Comparison of ENCODE assay signal across 24 cellular contexts in genomic region chr10:25114036-25114411, GRCh38.
DNase-seq lines count a peak whose midpoint lies in the region; TF ChIP-seq lines count a peak whose summit lies in the region.
"Had no signal": no experiment of that assay in that cellular context is flagged by ENCODE, and none has a peak within 500 bp of the region (broad histone marks: within the 10 kb centered on the region; RNA-seq: fewer than 3 reads in every experiment).

No MANE protein-coding gene starts in this region.

- no peaks in the 10 kb centered on the region for H3K9me3 Mint-ChIP-seq in Calu3 (ENCODE audit: low read depth, unreplicated experiment)
- peaks cover 0 to 5% (median 0%) of the 10 kb centered on the region in 5 experiments for H3K9me3 Mint-ChIP-seq in brain
- H3K9me3 Mint-ChIP-seq in neural progenitor cell, result no peaks in the 10 kb centered on the region
- H3K9me3 Mint-ChIP-seq: CD4-positive, alpha-beta T cell had no signal

- H3K27ac ChIP-seq in PC-9 (no peak overlapping the region), neural progenitor cell (no peak overlapping the region)
- H3K27ac ChIP-seq: 22Rv1; A549; BLaER1 treated with 17β-estradiol and CSF1 and Interleukin-3, amounts not matched to agents 10 nM and 100 nM; GM23248 had no signal

- H3K27me3 Mint-ChIP-seq in Calu3 (ENCODE audit: unreplicated experiment), result no peaks in the 10 kb centered on the region
- peaks cover 2% of the 10 kb centered on the region for H3K27me3 Mint-ChIP-seq in brain
- H3K27me3 Mint-ChIP-seq in neural progenitor cell (ENCODE audit: insufficient read depth, low read depth), result peaks cover 5% of the 10 kb centered on the region

- no peaks in the 10 kb centered on the region for H3K9me2 ChIP-seq in PC-9 (ENCODE audit: insufficient read depth)

- H3K79me2 ChIP-seq in PC-9 (ENCODE audit: low read depth), result no peaks in the 10 kb centered on the region
- H3K79me2 ChIP-seq in neural progenitor cell (ENCODE audit: low read depth), result no peaks in the 10 kb centered on the region

- peak overlapping the region; percentile 68 for H3K4me2 ChIP-seq in PC-9
- H3K4me2 ChIP-seq in neural progenitor cell, result peak overlapping the region; percentile 21
- H3K4me2 ChIP-seq: BLaER1 treated with 17β-estradiol and CSF1 and Interleukin-3, amounts not matched to agents 10 nM and 100 nM had no signal

- H4K20me1 ChIP-seq in PC-9 (ENCODE audit: insufficient read depth) (no peaks in the 10 kb centered on the region), neural progenitor cell (ENCODE audit: low read depth) (no peaks in the 10 kb centered on the region)
- H4K20me1 ChIP-seq: BLaER1 treated with 17β-estradiol and CSF1 and Interleukin-3, amounts not matched to agents 10 nM and 100 nM had no signal

- H3F3A ChIP-seq in PC-9 (ENCODE audit: insufficient read depth, low read depth), result no peaks in the 10 kb centered on the region; the same call in 1 of the 2 replicates
- H3F3A ChIP-seq in neural progenitor cell (ENCODE audit: low read depth), result peaks cover 11% of the 10 kb centered on the region

- TF ChIP-seq CTCF in Calu3 (IDR thresholded peaks at IDR 0.05; ENCODE audit: unreplicated experiment) (no peak), PC-9 (conservative IDR thresholded peaks at IDR 0.05) (no peak), brain (conservative IDR thresholded peaks at IDR 0.05) (no peak), neural progenitor cell (IDR thresholded peaks at IDR 0.05) (no peak)

- H3K9me3 ChIP-seq in PC-9 (ENCODE audit: insufficient read depth, low read depth) (no peaks in the 10 kb centered on the region), neural progenitor cell (ENCODE audit: low read depth) (no peaks in the 10 kb centered on the region)
- H3K9me3 ChIP-seq: A549; BE2C; BLaER1 treated with 17β-estradiol and CSF1 and Interleukin-3, amounts not matched to agents 10 nM and 100 nM; Caco-2 had no signal

- CTCF ChIA-PET in Calu3 (lab: Charles Lee) (interaction anchor here (1.2 to 3.1 kb wide), 4 partner anchors 11 to 589 kb away, joined by 4 to 43 read pairs (median 4); no protein-coding TSS in a partner anchor), PC-9 (lab: Charles Lee) (interaction anchor here (0.6 kb wide), 1 partner anchor 1129 kb away, joined by 3 read pairs; no protein-coding TSS in a partner anchor)

- H3K4me1 ChIP-seq in PC-9 (replicated peaks; ENCODE audit: insufficient read depth) (peaks cover 14% of the 10 kb centered on the region), neural progenitor cell (no peaks in the 10 kb centered on the region)
- H3K4me1 ChIP-seq: A549; BE2C; BLaER1 treated with 17β-estradiol and CSF1 and Interleukin-3, amounts not matched to agents 10 nM and 100 nM had no signal

- peaks cover 26% of the 10 kb centered on the region for H3K4me1 Mint-ChIP-seq in Calu3 (ENCODE audit: low read depth, unreplicated experiment)
- H3K4me1 Mint-ChIP-seq in brain, result peaks cover 16% of the 10 kb centered on the region
- peaks cover 29% of the 10 kb centered on the region for H3K4me1 Mint-ChIP-seq in neural progenitor cell
- H3K4me1 Mint-ChIP-seq: CD14-positive monocyte had no signal

- peak overlapping the region; percentile 59 for H3K27ac Mint-ChIP-seq in Calu3 (ENCODE audit: unreplicated experiment)
- H3K27ac Mint-ChIP-seq in brain, result peak overlapping the region; percentile 26 to 98 (median 92)
- no peak overlapping the region for H3K27ac Mint-ChIP-seq in neural progenitor cell
- H3K27ac Mint-ChIP-seq: CD14-positive monocyte; CD4-positive, alpha-beta T cell had no signal

- POLR2A ChIA-PET in PC-9 (lab: Charles Lee; ENCODE audit: unreplicated experiment), result interaction anchor here (0.6 to 0.8 kb wide), 2 partner anchors 33 to 815 kb away, joined by 3 read pairs; no protein-coding TSS in a partner anchor

- H3K36me3 ChIP-seq in PC-9 (ENCODE audit: low read depth) (no peaks in the 10 kb centered on the region), neural progenitor cell (no peaks in the 10 kb centered on the region)
- H3K36me3 ChIP-seq: BE2C; BLaER1 treated with 17β-estradiol and CSF1 and Interleukin-3, amounts not matched to agents 10 nM and 100 nM had no signal

- BruUV-seq in Calu3 (replicated peaks; lab: Mats Ljungman, UMichigan), result no TSS peak
- BruUV-seq in PC-9 (replicated peaks; lab: Mats Ljungman, UMichigan), result no TSS peak

- H2AFZ ChIP-seq in PC-9 (peak overlapping the region; percentile 65; the same call in 1 of the 2 replicates), neural progenitor cell (replicated peaks) (no peak overlapping the region)

- no peak for DNase-seq in Calu3
- no peak for DNase-seq in PC-9
- DNase-seq in neural progenitor cell (ENCODE audit: low spot score), result no peak
- no peak for DNase-seq in NCI-H1092 treated with DMSO at 0.1 percent for 48 hours (lab: John Stamatoyannopoulos, UW)
- no peak for DNase-seq in NCI-H1048 (lab: John Stamatoyannopoulos, UW)
- DNase-seq in 8988T, result no peak
- no peak for DNase-seq in midbrain (lab: John Stamatoyannopoulos, UW)
- DNase-seq: ACHN; AML-193; BE2C; Caco-2; CD4-positive, alpha-beta T cell; DMS 273 treated with DMSO at 0.1 percent for 48 hours; EL; GDM1; H7; HCEC 1CT had no signal

- H3K36me3 Mint-ChIP-seq in Calu3 (ENCODE audit: insufficient read depth, unreplicated experiment), result no peaks in the 10 kb centered on the region
- no peaks in the 10 kb centered on the region for H3K36me3 Mint-ChIP-seq in brain
- no peaks in the 10 kb centered on the region for H3K36me3 Mint-ChIP-seq in neural progenitor cell
- H3K36me3 Mint-ChIP-seq: CD14-positive monocyte had no signal

- H3K27me3 ChIP-seq in PC-9 (ENCODE audit: insufficient read depth, low read depth) (no peaks in the 10 kb centered on the region), neural progenitor cell (no peaks in the 10 kb centered on the region)
- H3K27me3 ChIP-seq: BE2C; BLaER1 treated with 17β-estradiol and CSF1 and Interleukin-3, amounts not matched to agents 10 nM and 100 nM had no signal

- H3K4me3 ChIP-seq in PC-9 (no peak overlapping the region), neural progenitor cell (no peak overlapping the region)
- H3K4me3 ChIP-seq: A549; BLaER1 treated with 17β-estradiol and CSF1 and Interleukin-3, amounts not matched to agents 10 nM and 100 nM; GM12878; GM23248 had no signal

- intact Hi-C loops in Calu3 (cut with micrococcal nuclease; ENCODE audit: unreplicated experiment) (loop anchor here (10.0 kb wide), 1 partner anchor 601 kb away; no protein-coding TSS in a partner anchor), PC-9 (cut with micrococcal nuclease; ENCODE audit: unreplicated experiment) (loop anchor here (10.0 kb wide), 1 partner anchor 381 kb away; no protein-coding TSS in a partner anchor)

- no peak overlapping the region for H3K4me3 Mint-ChIP-seq in Calu3 (ENCODE audit: low read depth, unreplicated experiment)
- peak overlapping the region in 1 of 5 experiments; percentile 46 for H3K4me3 Mint-ChIP-seq in brain
- H3K4me3 Mint-ChIP-seq in neural progenitor cell, result no peak overlapping the region
- H3K4me3 Mint-ChIP-seq: CD14-positive monocyte; CD4-positive, alpha-beta T cell had no signal

- H3K9ac ChIP-seq in neural progenitor cell, result no peak overlapping the region
- H3K9ac ChIP-seq: BLaER1 treated with 17β-estradiol and CSF1 and Interleukin-3, amounts not matched to agents 10 nM and 100 nM; GM23248 had no signal
